10 cellular contexts compared by ENCODE assay signal in genomic region chr16:84753412-84754325, GRCh38. TPM values are rescaled to one million over a fixed set of nuclear protein-coding genes. Genes with fewer than 3 reads are reported as not detected.
DNase-seq lines count a peak whose midpoint lies in the region; ATAC-seq, FAIRE-seq and TF ChIP-seq lines count a peak whose summit lies in the region.
"Had no signal": no experiment of that assay in that cellular context is flagged by ENCODE, and none has a peak within 500 bp of the region (broad histone marks: within the 10 kb centered on the region; RNA-seq: fewer than 3 reads in every experiment).

No MANE protein-coding gene starts in this region.

- H3K4me3 ChIP-seq in K562 (no peak overlapping the region), osteoblast (ENCODE audit: insufficient read depth, low read length) (no peak overlapping the region)
- H3K4me3 ChIP-seq: skin epidermis had no signal

- peaks cover 2% of the 10 kb centered on the region for H3K36me3 Mint-ChIP-seq in IgD-negative memory B cell

- TF ChIP-seq EP300 in K562 (IDR thresholded peaks at IDR 0.05; ENCODE audit: low read length): no peak

- no peak for TF ChIP-seq POLR2A in K562 (conservative IDR thresholded peaks at IDR 0.05)

- 85% methylated on average over 14 of the region's 14 CpGs for WGBS in K562 (ENCODE audit: insufficient coverage, low coverage, missing lambda C conversion rate)

- no peak for TF ChIP-seq RAD21 in K562 (CRISPR knock-in tag; conservative IDR thresholded peaks at IDR 0.05 in 1 of 2, IDR thresholded peaks at IDR 0.05 in 1 of 2)

- DNase-seq in DMS 273 (lab: John Stamatoyannopoulos, UW; ENCODE audit: unreplicated experiment) (peak; percentile 62), K562 (ENCODE audit: extremely low read depth in 1 of 4, low spot score in 3 of 4) (no peak), osteoblast (ENCODE audit: insufficient read length, low spot score, missing footprints) (no peak), NCI-H2029 treated with DMSO at 0.1 percent for 48 hours (lab: John Stamatoyannopoulos, UW) (no peak), RKO (ENCODE audit: low spot score) (no peak)
- DNase-seq: NCI-H1048 had no signal

- H4K20me1 ChIP-seq in K562 (replicated peaks; ENCODE audit: control insufficient read depth, insufficient read depth, low read length) (peaks cover 57% of the 10 kb centered on the region), osteoblast (ENCODE audit: insufficient read depth, low read length) (peaks cover 12% of the 10 kb centered on the region)

- in situ Hi-C loops in K562 (cut with MboI): no loop called here

- H2AFZ ChIP-seq in K562 (ENCODE audit: low read depth, low read length) (no peak overlapping the region), osteoblast (ENCODE audit: low read length) (no peak overlapping the region)

- H3K4me2 ChIP-seq in K562 (ENCODE audit: insufficient read depth, low read length) (no peak overlapping the region), osteoblast (ENCODE audit: insufficient read depth, low read length) (no peak overlapping the region)

- H3K4me3 Mint-ChIP-seq in IgD-negative memory B cell: peak overlapping the region in 3 of 4 donors; percentile 4 to 58 (median 43)

- peaks cover 5% of the 10 kb centered on the region for H3K9me1 ChIP-seq in K562 (ENCODE audit: control insufficient read depth, insufficient read depth, low read length)

- H3K9me3 ChIP-seq in K562 (replicated peaks; ENCODE audit: control insufficient read depth, insufficient read depth, low read depth, low read length) (no peaks in the 10 kb centered on the region), osteoblast (ENCODE audit: low read depth, low read length) (no peaks in the 10 kb centered on the region)

- FAIRE-seq in K562 (lab: Jason Lieb, UNC): no peak

- peaks cover 98% of the 10 kb centered on the region for H3K79me2 ChIP-seq in K562 (ENCODE audit: control insufficient read depth, insufficient read depth, low read length)
- H3K79me2 ChIP-seq in osteoblast (ENCODE audit: insufficient read depth, low read length): peaks cover 94% of the 10 kb centered on the region

- peak overlapping the region; percentile 7; the same call in 1 of the 3 replicates for H3K27ac ChIP-seq in K562 (ENCODE audit: extremely low read depth, low read depth, low read length)
- H3K27ac ChIP-seq in osteoblast (ENCODE audit: low read depth, low read length): peak overlapping the region; percentile 34
- H3K27ac ChIP-seq: HL-60 had no signal

- 0 out of 4 replicates have a peak overlapping the region, but pooled peaks of 1 of the 2 experiments have one; percentile 17 for H3K9ac ChIP-seq in K562 (ENCODE audit: insufficient read depth in 1 of 2, low read depth in 2 of 2, low read length in 2 of 2)

- peak overlapping the region in 2 of 3 donors; percentile 36 to 78 for H3K27ac Mint-ChIP-seq in IgD-negative memory B cell

- H3K4me1 ChIP-seq in K562 (replicated peaks in 1 of 2; ENCODE audit: control insufficient read depth in 2 of 2, insufficient read depth in 2 of 2, low read length in 2 of 2) (peaks cover 0 to 18% of the 10 kb centered on the region in 2 experiments; a peak in 3 of 5 replicates), osteoblast (ENCODE audit: insufficient read depth, low read length) (peaks cover 23% of the 10 kb centered on the region)

- BruUV-seq in K562 (replicated peaks; lab: Mats Ljungman, UMichigan): no TSS peak

- H3K27me3 ChIP-seq in K562 (ENCODE audit: control insufficient read depth in 2 of 2, insufficient read depth in 2 of 2, low read length in 2 of 2) (no peaks in the 10 kb centered on the region), osteoblast (ENCODE audit: insufficient read depth, low read length) (no peaks in the 10 kb centered on the region)

- no peaks in the 10 kb centered on the region for H3K27me3 Mint-ChIP-seq in IgD-negative memory B cell

- H3K4me1 Mint-ChIP-seq in IgD-negative memory B cell: peaks cover 42 to 58% (median 54%) of the 10 kb centered on the region in 3 donors

- CTCF ChIA-PET in K562 (lab: Yijun Ruan, JAX; ENCODE audit: low intra/inter-chr PET ratio): interaction anchor here (0.6 to 2.6 kb wide), 8 partner anchors 171 to 361 kb away, joined by 3 to 34 read pairs (median 4); no protein-coding TSS in a partner anchor

- intact Hi-C loops in K562 (cut with micrococcal nuclease): loop anchor here (1.0 to 2.0 kb wide), 5 partner anchors 163 to 217 kb away; no protein-coding TSS in a partner anchor

- H3K9me3 Mint-ChIP-seq in IgD-negative memory B cell: no peaks in the 10 kb centered on the region

- TF ChIP-seq CTCF in K562 (IDR thresholded peaks at IDR 0.05 in 2 of 3, conservative IDR thresholded peaks at IDR 0.05 in 1 of 3; ENCODE audit: insufficient read depth in 2 of 3, low read depth in 1 of 3, low read length in 3 of 3): no peak
- no peak for TF ChIP-seq CTCF in osteoblast (IDR thresholded peaks at IDR 0.05; ENCODE audit: extremely low read depth, low read depth, low read length)

- POLR2A ChIA-PET in K562 (lab: Yijun Ruan, JAX): interaction anchor here (0.8 to 2.0 kb wide), 9 partner anchors 11 to 219 kb away, joined by 3 to 4 read pairs (median 3); no protein-coding TSS in a partner anchor

- ATAC-seq in K562 (peak; percentile 63), GM21367 (IDR thresholded peaks at IDR 0.05; ENCODE audit: unreplicated experiment) (no peak)

- H3K36me3 ChIP-seq in K562 (ENCODE audit: control insufficient read depth, insufficient read depth, low read length) (peaks cover 83% of the 10 kb centered on the region), osteoblast (ENCODE audit: insufficient read depth, low read length) (peaks cover 9% of the 10 kb centered on the region)

TF ChIP-seq in K562, 482 proteins besides CTCF, POLR2A, EP300 and RAD21 (continues in another document):
- TF ChIP-seq STAT6 (CRISPR knock-in tag; IDR thresholded peaks at IDR 0.05): no peak
- TF ChIP-seq TCF15 (CRISPR knock-in tag; IDR thresholded peaks at IDR 0.05): 0 out of 2 replicates have a peak, but pooled peaks have one; percentile 37

RNA-seq across cellular contexts. Expression of gene USP10, which starts 53.9 kb away (rescaled TPM):
- polyA plus RNA-seq in IgD-negative memory B cell (95.8 TPM), K562 (2011; rRNA removed) (130 and 174 TPM in 2 replicates), K562 (2014; fragmentation: Illumina TruSeq; extraction: Trizol) (161 and 197 TPM in 2 replicates), K562 (2014; fragmentation: Nextera tagmentation; extraction: Ambion mirVana) (10 to 100 TPM; 61.7 to 61.9 TPM), K562 (2014; rRNA removed) (87.2 and 93.2 TPM in 2 replicates)
- total RNA-seq in K562 (2011; cell fraction: chromatin; rRNA removed; ENCODE audit: low replicate concordance): 154 and 338 TPM in 2 replicates
- 84.7 and 99.0 TPM in 2 replicates for total RNA-seq in K562 (2011; cell fraction: nucleolus; rRNA removed)
- total RNA-seq in K562 (2011; cell fraction: nucleoplasm; rRNA removed): 165 and 228 TPM in 2 replicates
- total RNA-seq in K562 (2014; rRNA removed) (78.1 and 96.9 TPM in 2 replicates), K562 (2014; rRNA removed; fragmentation: Illumina TruSeq; extraction: Trizol) (116 and 129 TPM in 2 replicates), K562 (2015; rRNA removed; fragmentation: Illumina TruSeq; extraction: Trizol) (113 and 121 TPM in 2 replicates), K562 (2021) (166 and 171 TPM in 2 replicates), osteoblast (41.8 and 43.1 TPM in 2 replicates)
- 147 and 220 TPM in 2 replicates for polyA plus RNA-seq in K562 (2011; cell fraction: cytosol; rRNA removed)
- polyA plus RNA-seq in K562 (2011; cell fraction: nucleus; rRNA removed): 170 and 240 TPM in 2 replicates
- polyA plus RNA-seq in K562 (2012): 98.9 and 130 TPM in 2 replicates
- polyA minus RNA-seq in K562 (2011; rRNA and poly(A)+ RNA removed): 228 and 275 TPM in 2 replicates
- 118 and 134 TPM in 2 replicates for polyA minus RNA-seq in K562 (2011; cell fraction: cytosol; rRNA and poly(A)+ RNA removed)
- 62.6 and 87.9 TPM in 2 replicates for polyA minus RNA-seq in K562 (2011; cell fraction: nucleus; rRNA and poly(A)+ RNA removed)
